In the genomic region with DNA sequence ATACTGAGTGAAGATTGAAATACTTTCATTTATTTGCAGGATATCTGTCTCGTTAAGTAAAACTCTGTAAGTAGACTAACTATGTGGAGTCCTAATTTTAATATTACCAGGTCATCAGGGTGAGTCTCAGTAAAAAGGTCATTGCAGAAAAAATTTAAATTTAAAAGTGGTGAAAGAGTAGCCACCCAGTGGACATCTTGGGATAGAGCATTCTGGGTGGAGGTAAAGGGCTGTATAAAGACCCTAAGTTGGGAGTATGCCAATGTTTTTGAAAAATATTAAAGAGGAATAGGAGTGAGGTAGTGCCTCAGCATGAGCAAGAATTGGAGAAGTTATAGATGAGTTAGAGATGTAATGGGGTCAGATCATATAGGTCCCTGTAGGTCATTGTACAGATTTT, we compare ENCODE assay signal across 16 cellular contexts.
DNase-seq lines count a peak whose midpoint lies in the region; ATAC-seq and TF ChIP-seq lines count a peak whose summit lies in the region.
"Had no signal": no experiment of that assay in that cellular context is flagged by ENCODE, and none has a peak within 500 bp of the region (broad histone marks: within the 10 kb centered on the region; RNA-seq: fewer than 3 reads in every experiment).

No MANE protein-coding gene starts in this region.

- H3K4me1 Mint-ChIP-seq in nephron = peaks cover 7% of the 10 kb centered on the region
- H3K4me1 Mint-ChIP-seq: natural killer cell had no signal

- H3K9me3 Mint-ChIP-seq in nephron = no peaks in the 10 kb centered on the region
- H3K9me3 Mint-ChIP-seq: activated T-cell treated with anti-CD3 and anti-CD28 coated beads, Interleukin-2, amount 50 U/mL, for 72 hours; natural killer cell had no signal

- in situ Hi-C loops in KBM-7 (cut with MboI; ENCODE audit: low pct_unique_long_range_greater_than_20kb, low sequenced_read_pairs) (no loop called here), brain microvascular endothelial cell (cut with HindIII; ENCODE audit: low pct_ligation_motif_present, low sequenced_read_pairs) (no loop called here)

- TF ChIP-seq CTCF in DOHH2 (IDR thresholded peaks at IDR 0.05; ENCODE audit: low read depth, low read length, poor library complexity, severe bottlenecking) = peak; percentile 35
- peak; percentile 62 for TF ChIP-seq CTCF in brain microvascular endothelial cell (IDR thresholded peaks at IDR 0.05; ENCODE audit: low read depth, low read length, missing control alignments)
- peak in 1 of 3 experiments; percentile 44 for TF ChIP-seq CTCF in nephron (IDR thresholded peaks at IDR 0.05; ENCODE audit: unreplicated experiment in 3 of 3)

- H3K79me2 ChIP-seq in DOHH2 (ENCODE audit: control insufficient read depth, low read length) = no peaks in the 10 kb centered on the region

- peak overlapping the region in 2 of 3 experiments; percentile 22 to 45 for H3K27ac Mint-ChIP-seq in nephron
- H3K27ac Mint-ChIP-seq: activated T-cell treated with anti-CD3 and anti-CD28 coated beads, Interleukin-2, amount 50 U/mL, for 72 hours; natural killer cell had no signal

- no peaks in the 10 kb centered on the region for H3K27me3 ChIP-seq in DOHH2 (ENCODE audit: control insufficient read depth, low read length)
- no peaks in the 10 kb centered on the region for H3K27me3 ChIP-seq in brain microvascular endothelial cell (replicated peaks)
- H3K27me3 ChIP-seq: transverse colon had no signal

- H3K9me3 ChIP-seq in DOHH2 (ENCODE audit: control insufficient read depth, insufficient read depth, low read length) = no peaks in the 10 kb centered on the region
- H3K9me3 ChIP-seq: transverse colon had no signal

- H3K27me3 Mint-ChIP-seq in nephron (ENCODE audit: low read depth) = no peaks in the 10 kb centered on the region

- DNase-seq in KBM-7 (peak; percentile 1), brain microvascular endothelial cell (no peak), amniotic stem cell (lab: John Stamatoyannopoulos, UW) (no peak), GM19238 (ENCODE audit: insufficient read length, low spot score) (no peak)
- DNase-seq: activated CD4-positive, alpha-beta T cell treated with anti-CD3 and anti-CD28 coated beads for 1 hour; activated T-cell treated with anti-CD3 and anti-CD28 coated beads, Interleukin-2, amount 50 U/mL, for 72 hours; central memory CD4-positive, alpha-beta T cell; kidney glomerular epithelial cell; natural killer cell; NCI-H1092 treated with DMSO at 0.1 percent for 48 hours; transverse colon had no signal

- H3K36me3 Mint-ChIP-seq in nephron (ENCODE audit: low read depth) = no peaks in the 10 kb centered on the region
- H3K36me3 Mint-ChIP-seq: natural killer cell had no signal

- H3K4me1 ChIP-seq in DOHH2 (ENCODE audit: control insufficient read depth, low read length) = no peaks in the 10 kb centered on the region
- H3K4me1 ChIP-seq: transverse colon had no signal

- H4K20me1 ChIP-seq in DOHH2 (ENCODE audit: control insufficient read depth, insufficient read depth, low read depth, low read length) = no peaks in the 10 kb centered on the region

- H3F3A ChIP-seq in DOHH2 (ENCODE audit: control insufficient read depth, insufficient read depth) = no peaks in the 10 kb centered on the region

- no peak overlapping the region for H3K4me2 ChIP-seq in DOHH2 (ENCODE audit: low read length)

- no peak overlapping the region for H3K4me3 Mint-ChIP-seq in nephron
- H3K4me3 Mint-ChIP-seq: activated T-cell treated with anti-CD3 and anti-CD28 coated beads, Interleukin-2, amount 50 U/mL, for 72 hours; natural killer cell had no signal

- no peak overlapping the region for H3K27ac ChIP-seq in DOHH2 (ENCODE audit: low read depth, low read length)
- no peak overlapping the region for H3K27ac ChIP-seq in brain microvascular endothelial cell
- H3K27ac ChIP-seq: SK-N-MC, transverse colon had no signal

- ATAC-seq in HG03196 (IDR thresholded peaks at IDR 0.05; ENCODE audit: unreplicated experiment) (no peak), GM21423 (IDR thresholded peaks at IDR 0.05; ENCODE audit: unreplicated experiment) (no peak)
- ATAC-seq: activated T-cell treated with anti-CD3 and anti-CD28 coated beads, Interleukin-2, amount 50 U/mL, for 72 hours; natural killer cell had no signal

- no peak overlapping the region for H3K4me3 ChIP-seq in DOHH2 (ENCODE audit: low read length)
- no peak overlapping the region for H3K4me3 ChIP-seq in brain microvascular endothelial cell (ENCODE audit: low read depth, low read length)
- H3K4me3 ChIP-seq: SK-N-MC, transverse colon had no signal

- H3K36me3 ChIP-seq in DOHH2 (ENCODE audit: control insufficient read depth, low read length) (no peaks in the 10 kb centered on the region), brain microvascular endothelial cell (replicated peaks) (no peaks in the 10 kb centered on the region)
- H3K36me3 ChIP-seq: transverse colon had no signal

- no peaks in the 10 kb centered on the region for H3K9me2 ChIP-seq in DOHH2 (replicated peaks; ENCODE audit: control insufficient read depth, low read length)
